Comparison of ENCODE assay signal across 34 cellular contexts in genomic region chr6:65071480-65071879, GRCh38.
"Had no signal": no experiment of that assay in that cellular context is flagged by ENCODE, and none has a peak within 500 bp of the region (broad histone marks: within the 10 kb centered on the region; RNA-seq: fewer than 3 reads in every experiment).

No MANE protein-coding gene starts in this region.

- DNase-seq: Karpas-422, Kasumi-1, MG63, MM.1S, MV-4-11, NCI-H1048, NCI-H1092, NCI-H1092 treated with DMSO at 0.1 percent for 48 hours, NCI-H1105, NCI-H1105 treated with DMSO at 0.1 percent for 48 hours, NCI-H1417, NCI-H1417 treated with DMSO at 0.1 percent for 48 hours, NCI-H1436, NCI-H1436 treated with DMSO at 0.1 percent for 48 hours, NCI-H146, NCI-H1694, NCI-H1694 treated with DMSO at 0.1 percent for 48 hours, NCI-H187, NCI-H187 treated with DMSO at 0.1 percent for 48 hours, NCI-H1930, NCI-H2029, NCI-H2029 treated with DMSO at 0.1 percent for 48 hours, NCI-H2081, NCI-H2081 treated with DMSO at 0.1 percent for 48 hours, NCI-H2107, NCI-H2171, NCI-H2171 treated with DMSO at 0.1 percent for 48 hours, NCI-H2227 treated with DMSO at 0.1 percent for 48 hours, NCI-H226, NCI-H345, NCI-H446, NCI-H446 treated with DMSO at 0.1 percent for 48 hours, NCI-H510A, NCI-H510A treated with DMSO at 0.1 percent for 48 hours had no signal

- H3K27me3 ChIP-seq: MG63 had no signal

- H3K4me3 ChIP-seq: MG63 had no signal

- H3K9me3 ChIP-seq: MG63 had no signal

- H3K36me3 ChIP-seq: MG63 had no signal
